Comparison of ENCODE assay signal across 7 cellular contexts in genomic region chr3:40387001-40387894, GRCh38. TPM values are rescaled to one million over a fixed set of nuclear protein-coding genes. Genes with fewer than 3 reads are reported as not detected.
DNase-seq lines count a peak whose midpoint lies in the region; ATAC-seq, FAIRE-seq and TF ChIP-seq lines count a peak whose summit lies in the region.

A gene with protein sequence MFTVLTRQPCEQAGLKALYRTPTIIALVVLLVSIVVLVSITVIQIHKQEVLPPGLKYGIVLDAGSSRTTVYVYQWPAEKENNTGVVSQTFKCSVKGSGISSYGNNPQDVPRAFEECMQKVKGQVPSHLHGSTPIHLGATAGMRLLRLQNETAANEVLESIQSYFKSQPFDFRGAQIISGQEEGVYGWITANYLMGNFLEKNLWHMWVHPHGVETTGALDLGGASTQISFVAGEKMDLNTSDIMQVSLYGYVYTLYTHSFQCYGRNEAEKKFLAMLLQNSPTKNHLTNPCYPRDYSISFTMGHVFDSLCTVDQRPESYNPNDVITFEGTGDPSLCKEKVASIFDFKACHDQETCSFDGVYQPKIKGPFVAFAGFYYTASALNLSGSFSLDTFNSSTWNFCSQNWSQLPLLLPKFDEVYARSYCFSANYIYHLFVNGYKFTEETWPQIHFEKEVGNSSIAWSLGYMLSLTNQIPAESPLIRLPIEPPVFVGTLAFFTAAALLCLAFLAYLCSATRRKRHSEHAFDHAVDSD (plus strand): TSS chr3:40387184. CDS start chr3:40388058, 874 bp downstream.

- no peak for FAIRE-seq in H54 (lab: Jason Lieb, UNC)

- H3K4me3 Mint-ChIP-seq in naive thymus-derived CD8-positive, alpha-beta T cell = peak within 1 kb of the TSS; percentile 68 to 87 (median 81)

- ATAC-seq in naive thymus-derived CD8-positive, alpha-beta T cell = peak; percentile 93 to 95

- peaks cover 11 to 25% (median 11%) of the 10 kb centered on the region in 3 donors for H3K36me3 Mint-ChIP-seq in naive thymus-derived CD8-positive, alpha-beta T cell

- no peaks in the 10 kb centered on the region for H3K9me3 Mint-ChIP-seq in naive thymus-derived CD8-positive, alpha-beta T cell

- DNase-seq in NCI-H1105 (lab: John Stamatoyannopoulos, UW) (peak; percentile 33), activated T-cell treated with anti-CD3 and anti-CD28 coated beads for 1 hour (ENCODE audit: low read depth) (peak; percentile 8), epithelial cell of prostate (ENCODE audit: low read depth, low spot score) (peak; percentile 20), superior temporal gyrus (ENCODE audit: extremely low spot score) (peak; percentile 22), MV-4-11 (lab: John Stamatoyannopoulos, UW) (no peak), H54 (ENCODE audit: insufficient read length, low spot score) (no peak)
- peak in 8 of 10 donors; percentile 2 to 37 (median 20) for DNase-seq in naive thymus-derived CD8-positive, alpha-beta T cell

- peaks cover 30 to 52% (median 36%) of the 10 kb centered on the region in 5 donors for H3K27me3 Mint-ChIP-seq in naive thymus-derived CD8-positive, alpha-beta T cell

- peak within 1 kb of the TSS; percentile 75 for H3K27ac ChIP-seq in epithelial cell of prostate

- no peak for TF ChIP-seq POLR2A in H54 (IDR thresholded peaks at IDR 0.05; ENCODE audit: low read depth, low read length)

- peak within 1 kb of the TSS in 3 of 10 donors; percentile 66 to 86 (median 69) for H3K27ac Mint-ChIP-seq in naive thymus-derived CD8-positive, alpha-beta T cell

- H3K4me1 Mint-ChIP-seq in naive thymus-derived CD8-positive, alpha-beta T cell = peaks cover 7 to 13% (median 9%) of the 10 kb centered on the region in 4 donors

- POLR2A ChIA-PET in naive thymus-derived CD8-positive, alpha-beta T cell (lab: Charles Lee) = no interaction called here

RNA-seq across cellular contexts. Expression of the gene that starts here (rescaled TPM):
- not detected for total RNA-seq in naive thymus-derived CD8-positive, alpha-beta T cell
- not detected for polyA plus RNA-seq in naive thymus-derived CD8-positive, alpha-beta T cell

Comparison
In these comparisons a context has a peak if more than half of its experiments do, and no peak if none do; other contexts are left out.
1. Peak in DNase-seq and ATAC-seq in naive thymus-derived CD8-positive, alpha-beta T cell; RNA of the gene not detected or under 1 TPM.
2. DNase-seq: peak in NCI-H1105 (single experiment), activated T-cell treated with anti-CD3 and anti-CD28 coated beads for 1 hour (single experiment), epithelial cell of prostate (single experiment) and superior temporal gyrus (single experiment); none in MV-4-11 (single experiment) and H54 (single experiment).